ENCODE assay signal across 8 cellular contexts in genomic region chrX:154515803-154516654, GRCh38. TPM values are rescaled to one million over a fixed set of nuclear protein-coding genes. Genes with fewer than 3 reads are reported as not detected.
DNase-seq lines count a peak whose midpoint lies in the region; ATAC-seq and TF ChIP-seq lines count a peak whose summit lies in the region.

Gene FAM3A, minus strand, starts transcription at chrX:154516232. Its CDS starts 460 bp downstream, at chrX:154515772.

- peak within 1 kb of the TSS; percentile 86 for H3K27ac Mint-ChIP-seq in activated T-helper 2 cell treated with anti-CD3 and anti-CD28 coated beads, Interferon-gamma antibody, Interleukin-2, Interleukin-4, amounts not matched to agents 10 μg/mL and 5 μg/mL and 100 μg/mL, durations not matched to agents 14 hours and 24 hours and 36 hours
- H3K27ac Mint-ChIP-seq in nephron progenitor cell: peak within 1 kb of the TSS; percentile 99

- peak within 1 kb of the TSS; percentile 59 for H3K27ac ChIP-seq in RWPE2 (ENCODE audit: poor library complexity, severe bottlenecking)

- H3K4me3 Mint-ChIP-seq in activated T-helper 2 cell treated with anti-CD3 and anti-CD28 coated beads, Interferon-gamma antibody, Interleukin-2, Interleukin-4, amounts not matched to agents 10 μg/mL and 5 μg/mL and 100 μg/mL, durations not matched to agents 14 hours and 24 hours and 36 hours (ENCODE audit: low read depth): peak within 1 kb of the TSS; percentile 85
- H3K4me3 Mint-ChIP-seq in nephron progenitor cell: peak within 1 kb of the TSS; percentile 82

- peaks cover 9% of the 10 kb centered on the region for H3K36me3 Mint-ChIP-seq in activated T-helper 2 cell treated with anti-CD3 and anti-CD28 coated beads, Interferon-gamma antibody, Interleukin-2, Interleukin-4, amounts not matched to agents 10 μg/mL and 5 μg/mL and 100 μg/mL, durations not matched to agents 14 hours and 24 hours and 36 hours (ENCODE audit: low read depth)
- H3K36me3 Mint-ChIP-seq in nephron progenitor cell (ENCODE audit: low read depth): peaks cover 14% of the 10 kb centered on the region

- H3K36me3 ChIP-seq in Loucy (ENCODE audit: insufficient read depth, low read length) (no peaks in the 10 kb centered on the region), RWPE2 (ENCODE audit: low read depth) (no peaks in the 10 kb centered on the region)

- peak within 1 kb of the TSS; percentile 60; the same call in 1 of the 2 replicates for H2AFZ ChIP-seq in Loucy (ENCODE audit: low read length)

- H3K9me2 ChIP-seq in Loucy (replicated peaks; ENCODE audit: low read depth, low read length): no peaks in the 10 kb centered on the region

- H3K9me3 ChIP-seq in Loucy (ENCODE audit: insufficient read depth, low read depth, low read length): no peaks in the 10 kb centered on the region
- H3K9me3 ChIP-seq in RWPE2 (ENCODE audit: severe bottlenecking): no peaks in the 10 kb centered on the region

- no peaks in the 10 kb centered on the region for H3K9me3 Mint-ChIP-seq in activated T-helper 2 cell treated with anti-CD3 and anti-CD28 coated beads, Interferon-gamma antibody, Interleukin-2, Interleukin-4, amounts not matched to agents 10 μg/mL and 5 μg/mL and 100 μg/mL, durations not matched to agents 14 hours and 24 hours and 36 hours
- H3K9me3 Mint-ChIP-seq in nephron progenitor cell: peaks cover 42% of the 10 kb centered on the region

- peaks cover 8% of the 10 kb centered on the region for H3K4me1 ChIP-seq in Loucy (ENCODE audit: insufficient read depth, low read length, poor library complexity, severe bottlenecking)
- no peaks in the 10 kb centered on the region for H3K4me1 ChIP-seq in RWPE2 (ENCODE audit: insufficient read depth, poor library complexity, severe bottlenecking)

- intact Hi-C loops in activated T-helper 2 cell treated with anti-CD3 and anti-CD28 coated beads, Interferon-gamma antibody, Interleukin-2, Interleukin-4, amounts not matched to agents 10 μg/mL and 5 μg/mL and 100 μg/mL, durations not matched to agents 14 hours and 24 hours and 36 hours (cut with micrococcal nuclease): loop anchor here (1.0 to 5.0 kb wide), 2 partner anchors 25 to 39 kb away; partner anchors contain the start of gene LAGE3

- no peaks in the 10 kb centered on the region for H3K27me3 ChIP-seq in Loucy (ENCODE audit: insufficient read depth, low read length, poor library complexity, severe bottlenecking)
- H3K27me3 ChIP-seq in RWPE2 (ENCODE audit: insufficient read depth, poor library complexity, severe bottlenecking): no peaks in the 10 kb centered on the region

- H4K20me1 ChIP-seq in Loucy (ENCODE audit: insufficient read depth, low read length, poor library complexity, severe bottlenecking): no peaks in the 10 kb centered on the region

- ATAC-seq in RWPE2 (ENCODE audit: low read depth): peak; percentile 91
- peak; percentile 95 for ATAC-seq in stimulated activated naive CD8-positive, alpha-beta T cell treated with anti-CD3 and anti-CD28 coated beads, Interleukin-15, Interleukin-2, amounts not matched to agents 100 U/mL and 50 U/mL, for 24 hours

- no peaks in the 10 kb centered on the region for H3K27me3 Mint-ChIP-seq in activated T-helper 2 cell treated with anti-CD3 and anti-CD28 coated beads, Interferon-gamma antibody, Interleukin-2, Interleukin-4, amounts not matched to agents 10 μg/mL and 5 μg/mL and 100 μg/mL, durations not matched to agents 14 hours and 24 hours and 36 hours (ENCODE audit: low read depth)
- H3K27me3 Mint-ChIP-seq in nephron progenitor cell (ENCODE audit: low read depth, poor library complexity): peaks cover 6% of the 10 kb centered on the region

- peak; percentile 96 for DNase-seq in ELF-1 (ENCODE audit: low read depth, low spot score)
- peak; percentile 63 for DNase-seq in H4 (ENCODE audit: low spot score)
- peak; percentile 89 for DNase-seq in RWPE2 (ENCODE audit: low spot score)
- DNase-seq in activated T-helper 2 cell treated with anti-CD3 and anti-CD28 coated beads, Interferon-gamma antibody, Interleukin-2, Interleukin-4, amounts not matched to agents 10 μg/mL and 5 μg/mL and 100 μg/mL, durations not matched to agents 14 hours and 24 hours and 36 hours (ENCODE audit: low spot score): peak; percentile 84
- peak; percentile 84 for DNase-seq in fibroblast of the aortic adventitia (ENCODE audit: low read depth)
- DNase-seq in nephron progenitor cell: peak; percentile 93
- peak; percentile 93 for DNase-seq in stimulated activated naive CD8-positive, alpha-beta T cell treated with anti-CD3 and anti-CD28 coated beads, Interleukin-15, Interleukin-2, amounts not matched to agents 100 U/mL and 50 U/mL, for 24 hours

- peaks cover 15% of the 10 kb centered on the region for H3K4me1 Mint-ChIP-seq in activated T-helper 2 cell treated with anti-CD3 and anti-CD28 coated beads, Interferon-gamma antibody, Interleukin-2, Interleukin-4, amounts not matched to agents 10 μg/mL and 5 μg/mL and 100 μg/mL, durations not matched to agents 14 hours and 24 hours and 36 hours (ENCODE audit: low read depth)
- H3K4me1 Mint-ChIP-seq in nephron progenitor cell: peaks cover 44% of the 10 kb centered on the region

- peaks cover 8% of the 10 kb centered on the region; the same call in 1 of the 2 replicates for H3K79me2 ChIP-seq in Loucy (ENCODE audit: insufficient read depth, low read length)

- peak within 1 kb of the TSS; percentile 89 for H3K4me3 ChIP-seq in Loucy (ENCODE audit: low read length, poor library complexity, severe bottlenecking)
- H3K4me3 ChIP-seq in RWPE2 (ENCODE audit: severe bottlenecking): peak within 1 kb of the TSS; percentile 57
- peak within 1 kb of the TSS; percentile 73 for H3K4me3 ChIP-seq in fibroblast of the aortic adventitia (ENCODE audit: low read depth, low read length)

- TF ChIP-seq CTCF in Loucy (conservative IDR thresholded peaks at IDR 0.05; ENCODE audit: low read length) (no peak), RWPE2 (IDR thresholded peaks at IDR 0.05; ENCODE audit: poor library complexity, severe bottlenecking) (no peak), fibroblast of the aortic adventitia (IDR thresholded peaks at IDR 0.05; ENCODE audit: insufficient read depth, low read length) (no peak), nephron progenitor cell (IDR thresholded peaks at IDR 0.05) (no peak)

- H3K4me2 ChIP-seq in Loucy (ENCODE audit: low read depth, low read length, poor library complexity, severe bottlenecking): peak within 1 kb of the TSS; percentile 87

- peak within 1 kb of the TSS; percentile 92 for H3K9ac ChIP-seq in Loucy (ENCODE audit: low read depth, low read length, poor library complexity, severe bottlenecking)

- no peaks in the 10 kb centered on the region for H3F3A ChIP-seq in Loucy (ENCODE audit: low read depth)

RNA-seq across cellular contexts. Expression of gene FAM3A, which starts in this region (rescaled TPM):
- 17.2 and 17.9 TPM in 2 replicates for total RNA-seq in H4 (2014; rRNA removed; shearing (Covaris generic))
- 39.2 and 39.8 TPM in 2 replicates for total RNA-seq in activated T-helper 2 cell treated with anti-CD3 and anti-CD28 coated beads, Interferon-gamma antibody, Interleukin-2, Interleukin-4, amounts not matched to agents 10 μg/mL and 5 μg/mL and 100 μg/mL, durations not matched to agents 14 hours and 24 hours and 36 hours
- total RNA-seq in fibroblast of the aortic adventitia (ENCODE audit: low replicate concordance): 16.9 and 20.0 TPM in 2 replicates

Comparison
In these comparisons a context has a peak if more than half of its experiments do, and no peak if none do; other contexts are left out.
1. Peak in every context shown above with its lines: DNase-seq, ATAC-seq, H3K4me3 ChIP-seq and H3K27ac ChIP-seq.